Comparison of ENCODE assay signal across 18 cellular contexts in the genomic region with DNA sequence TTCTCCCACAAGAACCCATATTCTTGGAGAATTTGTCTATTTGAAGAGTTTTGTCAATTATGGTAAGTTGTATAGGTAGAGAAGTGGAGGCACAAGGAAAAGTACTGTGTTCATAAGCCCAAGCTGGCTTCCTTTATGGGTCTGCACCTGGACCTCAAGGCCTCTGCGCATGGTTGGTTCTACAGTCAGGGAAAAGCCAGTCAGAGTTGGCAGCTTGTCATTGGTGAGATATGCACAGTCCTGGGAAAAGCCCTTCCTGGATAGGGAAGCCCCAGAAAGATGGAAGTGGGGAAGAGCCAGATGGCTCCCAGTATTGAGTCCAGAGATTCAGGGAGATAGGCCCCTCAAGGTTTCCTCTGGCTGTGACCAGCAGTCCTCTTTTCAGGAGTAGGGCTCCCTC. TPM values are rescaled to one million over a fixed set of nuclear protein-coding genes. Genes with fewer than 3 reads are reported as not detected.
"Had no signal": no experiment of that assay in that cellular context is flagged by ENCODE, and none has a peak within 500 bp of the region (broad histone marks: within the 10 kb centered on the region; RNA-seq: fewer than 3 reads in every experiment).

No MANE protein-coding gene starts in this region.

- FAIRE-seq: endothelial cell of umbilical vein, keratinocyte had no signal

- H3K4me3 ChIP-seq: lower lobe of right lung, mucosa of descending colon, right atrium auricular region, spleen had no signal

- H3K36me3 ChIP-seq: lower lobe of right lung, right atrium auricular region, spleen had no signal

- DNase-seq: activated CD4-positive, alpha-beta T cell treated with anti-CD3 and anti-CD28 coated beads, Interleukin-2, amount 50 U/mL, for 1 hour; activated CD8-positive, alpha-beta T cell treated with anti-CD3 and anti-CD28 coated beads, Interleukin-2, amount 10 ng/mL, durations not matched to agents 7 days and 5 days; activated gamma-delta T cell; activated naive CD4-positive, alpha-beta T cell treated with anti-CD3 and anti-CD28 coated beads, Interleukin-2, amount 50 U/mL, for 16 hours; activated naive CD8-positive, alpha-beta T cell treated with anti-CD3 and anti-CD28 coated beads, Interleukin-2, amount 50 U/mL, for 24 hours; caudate nucleus; dermis blood vessel endothelial cell; effector memory CD4-positive, alpha-beta T cell; lower lobe of right lung; mesendoderm; mucosa of descending colon; naive B cell; stimulated activated naive CD8-positive, alpha-beta T cell treated with anti-CD3 and anti-CD28 coated beads, Interleukin-15, amount 100 ng/mL, for 72 hours had no signal

- H3K27me3 ChIP-seq: right atrium auricular region had no signal

- H3K27ac ChIP-seq: lower lobe of right lung, right atrium auricular region, spleen, VCaP had no signal

RNA-seq across cellular contexts. Expression of gene BOC, which starts 15.8 kb away (rescaled TPM):
- total RNA-seq: activated CD8-positive, alpha-beta T cell treated with anti-CD3 and anti-CD28 coated beads, Interleukin-2, amount 10 ng/mL, durations not matched to agents 7 days and 5 days; endothelial cell of umbilical vein had no signal
